17 cellular contexts compared by ENCODE assay signal in the genomic region with DNA sequence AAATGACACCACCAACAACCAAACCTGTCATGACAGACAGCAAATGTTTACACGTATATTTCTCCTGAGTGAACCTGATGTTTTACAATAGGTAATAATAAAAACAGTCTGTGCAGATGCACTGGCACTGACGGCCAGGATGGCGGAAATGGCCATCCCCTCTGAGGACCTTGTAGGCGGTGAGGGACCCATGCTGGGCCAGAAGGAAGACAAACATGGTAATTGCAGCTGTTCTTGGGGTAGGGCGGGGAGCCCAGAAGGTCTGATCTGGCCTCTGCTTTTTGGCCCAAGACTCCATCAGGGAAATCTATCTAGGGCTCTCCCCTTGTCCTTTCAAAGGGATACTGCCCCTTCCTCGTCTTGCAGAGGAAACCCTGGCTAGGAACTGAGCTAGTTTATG.
"Had no signal": no experiment of that assay in that cellular context is flagged by ENCODE, and none has a peak within 500 bp of the region (broad histone marks: within the 10 kb centered on the region; RNA-seq: fewer than 3 reads in every experiment).

No MANE protein-coding gene starts in this region.

- DNase-seq: activated B cell treated with CpG ODN at 0.5 μM for 24 hours; activated CD4-positive, alpha-beta T cell treated with anti-CD3 and anti-CD28 coated beads for 48 hours; activated CD8-positive, alpha-beta memory T cell treated with anti-CD3 and anti-CD28 coated beads, Interleukin-2, amount 50 U/mL, for 4 hours; activated CD8-positive, alpha-beta T cell treated with anti-CD3 and anti-CD28 coated beads for 36 hours; activated naive CD4-positive, alpha-beta T cell treated with anti-CD3 and anti-CD28 coated beads, Interleukin-2, amount 50 U/mL, for 16 hours; activated T-cell treated with anti-CD3 and anti-CD28 coated beads, Interleukin-2, amount 50 U/mL, for 4 hours; effector CD4-positive, alpha-beta T cell; immature natural killer cell; lower lobe of right lung; retina; small intestine; stimulated activated CD4-positive, alpha-beta T cell treated with anti-CD3 and anti-CD28 coated beads, Interleukin-4, amount 100 ng/mL, for 24 hours; stomach had no signal

- H3K27me3 ChIP-seq: gastrocnemius medialis, stomach had no signal

- H3K4me1 ChIP-seq: lower lobe of right lung had no signal

- H3K4me3 ChIP-seq: gastrocnemius medialis, lower lobe of right lung, stomach had no signal

- ATAC-seq: activated CD8-positive, alpha-beta T cell treated with anti-CD3 and anti-CD28 coated beads for 36 hours; activated T-cell treated with anti-CD3 and anti-CD28 coated beads, Interleukin-2, amount 50 U/mL, for 4 hours; esophagus mucosa; lower lobe of right lung; natural killer cell treated with Interleukin-12 subunit alpha and Interleukin-12 subunit beta and Interleukin-15 and Interleukin-18, amount 100 ng/mL, for 72 hours; stimulated activated effector memory CD8-positive, alpha-beta T cell treated with anti-CD3 and anti-CD28 coated beads, Interleukin-12 subunit alpha, Interleukin-12 subunit beta, amount 100 ng/mL, for 72 hours had no signal

- H3K9me3 ChIP-seq: gastrocnemius medialis, lower lobe of right lung, stomach had no signal

- H3K27ac ChIP-seq: lower lobe of right lung, stomach had no signal
